Comparison of ENCODE assay signal across 25 cellular contexts in the genomic region with DNA sequence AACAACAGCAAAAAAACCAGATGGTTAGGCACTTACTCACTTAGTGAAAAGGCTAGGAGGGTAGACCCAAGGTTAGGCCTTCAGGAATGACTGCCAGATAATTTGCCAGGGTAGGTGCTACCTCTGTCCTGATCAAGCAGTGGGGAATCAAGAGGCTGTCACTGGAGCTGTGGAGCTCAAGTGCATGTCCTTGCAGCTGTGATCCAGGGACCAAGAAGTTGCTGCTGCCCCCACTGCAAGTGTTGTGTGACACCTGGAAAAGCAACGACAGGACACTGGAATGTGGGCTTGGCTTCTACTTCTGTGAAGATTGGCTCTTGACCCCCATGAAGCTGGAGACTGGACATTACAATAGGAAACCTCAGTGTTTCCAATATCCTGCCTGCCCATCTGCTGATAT.
"Had no signal": no experiment of that assay in that cellular context is flagged by ENCODE, and none has a peak within 500 bp of the region (broad histone marks: within the 10 kb centered on the region; RNA-seq: fewer than 3 reads in every experiment).

No MANE protein-coding gene starts in this region.

- H3K9me3 Mint-ChIP-seq: activated naive CD4-positive, alpha-beta T cell treated with anti-CD3 and anti-CD28 coated beads, Interleukin-2, amount 50 U/mL, for 24 hours; activated T-cell treated with anti-CD3 and anti-CD28 coated beads, Interleukin-2, amount 50 U/mL, for 24 hours; activated T-helper 1 cell treated with anti-CD3 and anti-CD28 coated beads, Interleukin-12 subunit alpha, Interleukin-12 subunit beta, Interleukin-2, Interleukin-4 antibody, amounts not matched to agents 30 ng/mL and 10 ng/mL and 1 ng/mL, durations not matched to agents 14 hours and 24 hours and 36 hours had no signal

- ATAC-seq: activated CD4-positive, CD25-positive, alpha-beta regulatory T cell treated with anti-CD3 and anti-CD28 coated beads, Interleukin-2, amount 50 U/mL, for 24 hours; activated CD8-positive, alpha-beta T cell treated with anti-CD3 and anti-CD28 coated beads, Interleukin-2, amount 10 ng/mL, durations not matched to agents 7 days and 5 days; Right ventricle myocardium inferior had no signal

- DNase-seq: activated CD4-positive, alpha-beta T cell treated with anti-CD3 and anti-CD28 coated beads for 48 hours; activated CD4-positive, alpha-beta T cell treated with anti-CD3 and anti-CD28 coated beads, Interleukin-2, amount 50 U/mL, for 4 hours; activated CD8-positive, alpha-beta memory T cell treated with anti-CD3 and anti-CD28 coated beads, Interleukin-2, amount 50 U/mL, for 48 hours; activated CD8-positive, alpha-beta T cell treated with anti-CD3 and anti-CD28 coated beads, Interleukin-2, amount 10 ng/mL, durations not matched to agents 7 days and 5 days; activated effector memory CD4-positive, alpha-beta T cell treated with Interleukin-2 at 50 U/mL for 16 hours; activated naive CD4-positive, alpha-beta T cell; activated T-cell treated with anti-CD3 and anti-CD28 coated beads, Interleukin-2, amount 50 U/mL, for 24 hours; aorta; caudate nucleus; KG1; NCI-H1092; NCI-H1417; NCI-H1930; NCI-H2107; NCI-H2171 treated with DMSO at 0.1 percent for 48 hours; NCI-H226; NCI-H526; NCI-H774; RPMI8226; T-helper 1 cell; WERI-Rb-1 had no signal

- H3K27me3 Mint-ChIP-seq: activated naive CD4-positive, alpha-beta T cell treated with anti-CD3 and anti-CD28 coated beads, Interleukin-2, amount 50 U/mL, for 24 hours; activated T-cell treated with anti-CD3 and anti-CD28 coated beads, Interleukin-2, amount 50 U/mL, for 24 hours had no signal

- H3K4me3 Mint-ChIP-seq: activated CD8-positive, alpha-beta T cell treated with anti-CD3 and anti-CD28 coated beads, Interleukin-2, amount 10 ng/mL, durations not matched to agents 7 days and 5 days; activated naive CD4-positive, alpha-beta T cell treated with anti-CD3 and anti-CD28 coated beads, Interleukin-2, amount 50 U/mL, for 24 hours; activated T-cell treated with anti-CD3 and anti-CD28 coated beads, Interleukin-2, amount 50 U/mL, for 24 hours; activated T-helper 1 cell treated with anti-CD3 and anti-CD28 coated beads, Interleukin-12 subunit alpha, Interleukin-12 subunit beta, Interleukin-2, Interleukin-4 antibody, amounts not matched to agents 30 ng/mL and 10 ng/mL and 1 ng/mL, durations not matched to agents 14 hours and 24 hours and 36 hours had no signal

- H3K27ac Mint-ChIP-seq: activated CD8-positive, alpha-beta T cell treated with anti-CD3 and anti-CD28 coated beads, Interleukin-2, amount 10 ng/mL, durations not matched to agents 7 days and 5 days; activated naive CD4-positive, alpha-beta T cell treated with anti-CD3 and anti-CD28 coated beads, Interleukin-2, amount 50 U/mL, for 24 hours; activated T-cell treated with anti-CD3 and anti-CD28 coated beads, Interleukin-2, amount 50 U/mL, for 24 hours; activated T-helper 1 cell treated with anti-CD3 and anti-CD28 coated beads, Interleukin-12 subunit alpha, Interleukin-12 subunit beta, Interleukin-2, Interleukin-4 antibody, amounts not matched to agents 30 ng/mL and 10 ng/mL and 1 ng/mL, durations not matched to agents 14 hours and 24 hours and 36 hours had no signal
